ENCODE assay signal across 24 cellular contexts in the genomic region with DNA sequence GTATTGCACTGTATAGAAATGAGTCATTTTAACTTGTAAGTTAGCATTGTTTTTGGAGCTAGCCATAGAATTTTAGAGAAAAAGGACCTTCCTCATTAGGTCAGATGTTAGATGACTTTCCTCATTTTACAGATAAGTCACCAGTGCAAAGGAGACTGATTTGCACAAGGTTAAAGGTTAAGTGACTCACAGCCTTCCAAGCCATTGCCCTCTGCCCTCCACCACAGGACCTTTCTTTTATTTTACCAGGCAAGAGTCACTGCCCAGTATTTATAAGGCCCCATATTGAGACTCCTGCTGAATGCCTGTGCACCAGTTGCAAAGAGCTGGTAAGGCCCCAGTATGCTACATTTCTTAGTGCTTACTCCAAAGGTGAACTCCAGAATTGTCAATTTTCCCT. TPM values are rescaled to one million over a fixed set of nuclear protein-coding genes. Genes with fewer than 3 reads are reported as not detected.
A peak's percentile ranks its signal among the peaks of the same experiment; 100 is the strongest.
DNase-seq lines count a peak whose midpoint lies in the region; ATAC-seq, FAIRE-seq and TF ChIP-seq lines count a peak whose summit lies in the region.
"Had no signal": no experiment of that assay in that cellular context is flagged by ENCODE, and none has a peak within 500 bp of the region (broad histone marks: within the 10 kb centered on the region; RNA-seq: fewer than 3 reads in every experiment).

No MANE protein-coding gene starts in this region.

- H3K9me3 ChIP-seq in A549 (no peaks in the 10 kb centered on the region), lower lobe of right lung (peaks cover 4% of the 10 kb centered on the region)
- H3K9me3 ChIP-seq: thyroid gland had no signal

- H3K36me3 ChIP-seq in lower lobe of right lung, result no peaks in the 10 kb centered on the region
- H3K36me3 ChIP-seq: spleen, thyroid gland had no signal

- intact Hi-C loops in lower lobe of right lung (cut with DNase I) (no loop called here), CD14-positive monocyte (cut with micrococcal nuclease) (no loop called here)

- H3K4me3 Mint-ChIP-seq in CD14-positive monocyte, result no peak overlapping the region
- H3K4me3 Mint-ChIP-seq: activated T-cell treated with anti-CD3 and anti-CD28 coated beads, Interleukin-2, amount 50 U/mL, for 24 hours had no signal

- H3K27me3 ChIP-seq in lower lobe of right lung (ENCODE audit: low read depth), result no peaks in the 10 kb centered on the region
- H3K27me3 ChIP-seq: hepatocyte, thyroid gland had no signal

- CTCF ChIA-PET in A549 (lab: Yijun Ruan, JAX), result no interaction called here

- H3K4me3 ChIP-seq in A549 (no peak overlapping the region), lower lobe of right lung (no peak overlapping the region)
- H3K4me3 ChIP-seq: GM12878, hepatocyte, spleen, thyroid gland had no signal

- FAIRE-seq in A549 (lab: Jason Lieb, UNC), result no peak
- no peak for FAIRE-seq in HTR-8/SVneo (lab: Jason Lieb, UNC)
- FAIRE-seq: bronchial epithelial cell, GM12878 had no signal

- no peak for TF ChIP-seq RAD21 in A549 (conservative IDR thresholded peaks at IDR 0.05 in 1 of 2, IDR thresholded peaks at IDR 0.05 in 1 of 2)

- H3K4me1 ChIP-seq in A549, result peaks cover 22% of the 10 kb centered on the region
- peaks cover 9% of the 10 kb centered on the region for H3K4me1 ChIP-seq in lower lobe of right lung

- H3K36me3 Mint-ChIP-seq in CD14-positive monocyte, result no peaks in the 10 kb centered on the region

- H3K27me3 Mint-ChIP-seq in CD14-positive monocyte (ENCODE audit: low read depth in 3 of 3), result peaks cover 15 to 22% (median 15%) of the 10 kb centered on the region in 3 donors

- POLR2A ChIA-PET in A549 (lab: Yijun Ruan, JAX), result no interaction called here

- peaks cover 15% of the 10 kb centered on the region for H3K4me1 Mint-ChIP-seq in CD14-positive monocyte

- peaks cover 15 to 25% (median 20%) of the 10 kb centered on the region in 7 donors for H3K9me3 Mint-ChIP-seq in CD14-positive monocyte
- H3K9me3 Mint-ChIP-seq: activated T-cell treated with anti-CD3 and anti-CD28 coated beads, Interleukin-2, amount 50 U/mL, for 24 hours had no signal

- no peak overlapping the region for H3K27ac Mint-ChIP-seq in CD14-positive monocyte
- H3K27ac Mint-ChIP-seq: activated T-cell treated with anti-CD3 and anti-CD28 coated beads, Interleukin-2, amount 50 U/mL, for 24 hours had no signal

- H3K27ac ChIP-seq in A549 (peak overlapping the region in 1 of 2 experiments; percentile 51; a peak in 3 of 6 replicates), lower lobe of right lung (no peak overlapping the region), caudate nucleus (ENCODE audit: low read depth, low read length) (no peak overlapping the region)
- H3K27ac ChIP-seq: 22Rv1, hepatocyte, HL-60, spleen, thyroid gland had no signal

- TF ChIP-seq CTCF in A549 (IDR thresholded peaks at IDR 0.05) (no peak), lower lobe of right lung (IDR thresholded peaks at IDR 0.05) (no peak), CD14-positive monocyte (IDR thresholded peaks at IDR 0.05) (no peak)

- TF ChIP-seq EP300 in A549 (IDR thresholded peaks at IDR 0.05), result no peak

- ATAC-seq in A549 (no peak), lower lobe of right lung (peak; percentile 37 to 46)
- ATAC-seq: GM12878; stimulated activated naive CD8-positive, alpha-beta T cell treated with anti-CD3 and anti-CD28 coated beads, Interleukin-15, Interleukin-2, amounts not matched to agents 100 U/mL and 50 U/mL, for 24 hours had no signal

- DNase-seq in A549 (ENCODE audit: low read depth in 1 of 2, low spot score in 1 of 2) (no peak), M059J (ENCODE audit: low read depth) (peak; percentile 42), dermis blood vessel endothelial cell (peak; percentile 11), lower lobe of right lung (no peak), caudate nucleus (lab: John Stamatoyannopoulos, UW) (no peak), CD14-positive monocyte (ENCODE audit: low spot score) (no peak), NOMO-1 (lab: John Stamatoyannopoulos, UW; ENCODE audit: unreplicated experiment in 2 of 2) (no peak), HTR-8/SVneo (ENCODE audit: insufficient read length, low spot score) (no peak)
- DNase-seq: activated CD4-positive, alpha-beta T cell treated with anti-CD3 and anti-CD28 coated beads for 1 hour; activated T-cell treated with anti-CD3 and anti-CD28 coated beads, Interleukin-2, amount 50 U/mL, for 24 hours; AML-193; MM.1S; NCI-H1417 treated with DMSO at 0.1 percent for 48 hours; NCI-H2107; NCI-H524; spleen; stimulated activated CD4-positive, alpha-beta T cell treated with anti-CD3 and anti-CD28 coated beads, Interleukin-4, amount 100 ng/mL, for 24 hours; stimulated activated naive CD8-positive, alpha-beta T cell treated with anti-CD3 and anti-CD28 coated beads, Interleukin-15, Interleukin-2, amounts not matched to agents 100 U/mL and 50 U/mL, for 24 hours; thyroid gland had no signal

- no peak for TF ChIP-seq POLR2A in A549 (IDR thresholded peaks at IDR 0.05; ENCODE audit: low read length)

- peak overlapping the region; percentile 32 for H3K4me2 ChIP-seq in A549
- H3K4me2 ChIP-seq: hepatocyte had no signal

TF ChIP-seq in A549, 52 proteins besides CTCF, POLR2A, EP300 and RAD21:
- peak; percentile 30; the same call in 1 of the 2 replicates for TF ChIP-seq GATA3 (IDR thresholded peaks at IDR 0.05; ENCODE audit: borderline replicate concordance)
- TF ChIP-seq, protein P1, sequence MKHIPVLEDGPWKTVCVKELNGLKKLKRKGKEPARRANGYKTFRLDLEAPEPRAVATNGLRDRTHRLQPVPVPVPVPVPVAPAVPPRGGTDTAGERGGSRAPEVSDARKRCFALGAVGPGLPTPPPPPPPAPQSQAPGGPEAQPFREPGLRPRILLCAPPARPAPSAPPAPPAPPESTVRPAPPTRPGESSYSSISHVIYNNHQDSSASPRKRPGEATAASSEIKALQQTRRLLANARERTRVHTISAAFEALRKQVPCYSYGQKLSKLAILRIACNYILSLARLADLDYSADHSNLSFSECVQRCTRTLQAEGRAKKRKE (CRISPR knock-in tag; IDR thresholded peaks at IDR 0.05; ENCODE audit: low read depth), result no peak
TF ChIP-seq in A549: peak in this region for 1.

RNA-seq across cellular contexts. Expression of gene ABCG2, which starts 4.2 kb away (rescaled TPM):
- 53.5 and 55.3 TPM in 2 replicates for polyA plus RNA-seq in A549 (2011; rRNA removed)
- polyA plus RNA-seq in A549 (2012; cell fraction: cytosol; rRNA removed), result 16.9 and 20.2 TPM in 2 replicates
- polyA plus RNA-seq in A549 (2012; cell fraction: nucleus; rRNA removed), result 14.1 and 19.5 TPM in 2 replicates
- 27.9 to 29.0 TPM (median 28.1 TPM) in 3 replicates for polyA plus RNA-seq in A549 (2017; fragmentation: RNase III; extraction: RNeasy Plus Mini Kit Qiagen cat#74134 plus additional on column Dnase treatment)
- 32.6 and 34.2 TPM in 2 replicates for polyA minus RNA-seq in A549 (2011; rRNA and poly(A)+ RNA removed)
- 11.9 and 14.7 TPM in 2 replicates for total RNA-seq in M059J (2014; rRNA removed; shearing (Covaris generic))
- 45.0 and 96.0 TPM in 2 replicates for total RNA-seq in dermis blood vessel endothelial cell
- 9.1 TPM for total RNA-seq in lower lobe of right lung
- polyA plus RNA-seq in CD14-positive monocyte, result not detected

Comparison
In these comparisons a context has a peak if more than half of its experiments do, and no peak if none do; other contexts are left out.
1. ATAC-seq: peak in lower lobe of right lung (2 of 2); none in A549 (0 of 2).
2. DNase-seq: peak in M059J (single experiment) and dermis blood vessel endothelial cell (single experiment); none in A549 (0 of 2), lower lobe of right lung (single experiment), caudate nucleus (0 of 61), CD14-positive monocyte (single experiment), NOMO-1 (0 of 2) and HTR-8/SVneo (single experiment).